Comparison of ENCODE assay signal across 9 cellular contexts in the genomic region with DNA sequence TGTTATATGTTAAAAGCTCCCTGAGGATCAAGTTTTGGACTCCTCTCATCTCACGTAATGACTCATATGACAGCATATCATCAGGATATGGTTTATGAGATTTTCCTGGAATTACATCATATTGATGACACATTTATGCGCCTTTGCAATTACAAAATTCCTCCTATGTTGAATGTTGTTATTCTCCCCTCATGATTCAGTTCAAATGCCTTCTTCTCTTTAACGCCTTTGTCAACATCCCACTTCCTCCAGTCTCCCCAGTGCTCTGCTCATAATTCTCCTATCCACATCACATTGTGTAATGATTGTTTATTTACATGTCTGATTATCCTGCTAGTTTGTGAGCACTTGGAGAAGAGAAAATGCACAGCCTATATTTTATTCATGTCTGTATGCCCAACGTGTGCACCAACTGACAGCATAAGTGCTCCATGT.
DNase-seq lines count a peak whose midpoint lies in the region; ATAC-seq and TF ChIP-seq lines count a peak whose summit lies in the region.
"Had no signal": no experiment of that assay in that cellular context is flagged by ENCODE, and none has a peak within 500 bp of the region (broad histone marks: within the 10 kb centered on the region; RNA-seq: fewer than 3 reads in every experiment).

No MANE protein-coding gene starts in this region.

- no peak overlapping the region for H3K27ac ChIP-seq in fibroblast of lung (ENCODE audit: insufficient read depth, low read length)
- H3K27ac ChIP-seq: ovary had no signal

- H3K4me2 ChIP-seq in fibroblast of lung (ENCODE audit: extremely low read depth, insufficient read depth, low read length) = no peak overlapping the region

- H3K36me3 ChIP-seq in fibroblast of lung (ENCODE audit: control insufficient read depth, insufficient read depth, low read length) = no peaks in the 10 kb centered on the region
- H3K36me3 ChIP-seq: ovary had no signal

- no peak overlapping the region for H3K9ac ChIP-seq in fibroblast of lung (ENCODE audit: insufficient read depth, low read length)

- H3K4me3 ChIP-seq in fibroblast of lung (replicated peaks in 1 of 4; ENCODE audit: control extremely low read depth in 1 of 4, insufficient read depth in 1 of 4, low read depth in 3 of 4, low read length in 4 of 4) = no peak overlapping the region
- H3K4me3 ChIP-seq: ovary had no signal

- H2AFZ ChIP-seq in fibroblast of lung (ENCODE audit: low read length) = no peak overlapping the region

- H3K4me1 Mint-ChIP-seq in stimulated activated naive CD8-positive, alpha-beta T cell treated with anti-CD3 and anti-CD28 coated beads, Interleukin-15, amount 100 ng/mL, for 72 hours = no peaks in the 10 kb centered on the region

- H3K4me1 ChIP-seq in fibroblast of lung (ENCODE audit: control insufficient read depth, extremely low read depth, insufficient read depth, low read length) = no peaks in the 10 kb centered on the region

- H3K4me3 Mint-ChIP-seq in stimulated activated naive CD8-positive, alpha-beta T cell treated with anti-CD3 and anti-CD28 coated beads, Interleukin-15, amount 100 ng/mL, for 72 hours = no peak overlapping the region

- H3K27ac Mint-ChIP-seq in stimulated activated naive CD8-positive, alpha-beta T cell treated with anti-CD3 and anti-CD28 coated beads, Interleukin-15, amount 100 ng/mL, for 72 hours = no peak overlapping the region

- ATAC-seq in stimulated activated naive CD8-positive, alpha-beta T cell treated with anti-CD3 and anti-CD28 coated beads, Interleukin-15, amount 100 ng/mL, for 72 hours = no peak
- no peak for ATAC-seq in left lobe of liver
- ATAC-seq in HG03159 (IDR thresholded peaks at IDR 0.05; ENCODE audit: unreplicated experiment) = no peak

- no peaks in the 10 kb centered on the region for H3K79me2 ChIP-seq in fibroblast of lung (ENCODE audit: control insufficient read depth, insufficient read depth, low read length)

- H3K9me3 Mint-ChIP-seq in stimulated activated naive CD8-positive, alpha-beta T cell treated with anti-CD3 and anti-CD28 coated beads, Interleukin-15, amount 100 ng/mL, for 72 hours = peaks cover 0 to 5% of the 10 kb centered on the region in 2 donors

- DNase-seq in NCI-H1417 (lab: John Stamatoyannopoulos, UW) (peak in 2 of 3 experiments; percentile 27 to 75), NCI-H1417 treated with DMSO at 0.1 percent for 48 hours (lab: John Stamatoyannopoulos, UW) (no peak), RKO (ENCODE audit: low spot score) (peak; percentile 92), fibroblast of lung (ENCODE audit: low read depth in 2 of 2) (peak; percentile 97 to 98), stromal cell of bone marrow (ENCODE audit: low read depth) (peak; percentile 97), left lobe of liver (ENCODE audit: low spot score) (no peak)
- no peak for DNase-seq in stimulated activated naive CD8-positive, alpha-beta T cell treated with anti-CD3 and anti-CD28 coated beads, Interleukin-15, amount 100 ng/mL, for 72 hours
- DNase-seq: ovary had no signal

- no peaks in the 10 kb centered on the region for H3K9me3 ChIP-seq in fibroblast of lung (ENCODE audit: control insufficient read depth, insufficient read depth, low read depth, low read length)
- H3K9me3 ChIP-seq: ovary had no signal

- H3K27me3 ChIP-seq in fibroblast of lung (ENCODE audit: control insufficient read depth, insufficient read depth, low read length) = no peaks in the 10 kb centered on the region
- H3K27me3 ChIP-seq: ovary had no signal

- H3K27me3 Mint-ChIP-seq in stimulated activated naive CD8-positive, alpha-beta T cell treated with anti-CD3 and anti-CD28 coated beads, Interleukin-15, amount 100 ng/mL, for 72 hours = no peaks in the 10 kb centered on the region

- no peak for TF ChIP-seq CTCF in fibroblast of lung (conservative IDR thresholded peaks at IDR 0.05 in 1 of 2, IDR thresholded peaks at IDR 0.05 in 1 of 2; ENCODE audit: low read depth in 1 of 2, low read length in 2 of 2)

- no peaks in the 10 kb centered on the region for H4K20me1 ChIP-seq in fibroblast of lung (ENCODE audit: control insufficient read depth, extremely low read depth, insufficient read depth, low read length)

Comparison
In these comparisons a context has a peak if more than half of its experiments do, and no peak if none do; other contexts are left out.
1. DNase-seq: peak in NCI-H1417 (2 of 3), RKO (single experiment), fibroblast of lung (2 of 2) and stromal cell of bone marrow (single experiment); none in NCI-H1417 treated with DMSO at 0.1 percent for 48 hours (single experiment), stimulated activated naive CD8-positive, alpha-beta T cell treated with anti-CD3 and anti-CD28 coated beads, Interleukin-15, amount 100 ng/mL, for 72 hours (0 of 2) and left lobe of liver (single experiment).